Comparison of ENCODE assay signal across 22 cellular contexts in genomic region chr2:160920061-160920460, GRCh38.
DNase-seq lines count a peak whose midpoint lies in the region; ATAC-seq and TF ChIP-seq lines count a peak whose summit lies in the region.
"Had no signal": no experiment of that assay in that cellular context is flagged by ENCODE, and none has a peak within 500 bp of the region (broad histone marks: within the 10 kb centered on the region; RNA-seq: fewer than 3 reads in every experiment).

No MANE protein-coding gene starts in this region.

- H3K27ac Mint-ChIP-seq in osteocyte (ENCODE audit: unreplicated experiment) (peak overlapping the region; percentile 96), endodermal cell (no peak overlapping the region)
- H3K27ac Mint-ChIP-seq: activated naive CD4-positive, alpha-beta T cell treated with anti-CD3 and anti-CD28 coated beads, Interleukin-2, amount 50 U/mL, for 24 hours; B cell; memory B cell; neural progenitor cell; stimulated activated naive CD8-positive, alpha-beta T cell treated with anti-CD3 and anti-CD28 coated beads, Interleukin-15, amount 100 ng/mL, for 72 hours had no signal

- H3K36me3 Mint-ChIP-seq in osteocyte (ENCODE audit: unreplicated experiment): no peaks in the 10 kb centered on the region
- no peaks in the 10 kb centered on the region for H3K36me3 Mint-ChIP-seq in endodermal cell (ENCODE audit: low read depth)
- H3K36me3 Mint-ChIP-seq: activated naive CD4-positive, alpha-beta T cell treated with anti-CD3 and anti-CD28 coated beads, Interleukin-2, amount 50 U/mL, for 24 hours; memory B cell; neural progenitor cell had no signal

- H3K9me3 ChIP-seq in tibial nerve (no peaks in the 10 kb centered on the region), endodermal cell (ENCODE audit: control insufficient read depth, low read length) (no peaks in the 10 kb centered on the region)

- no peak overlapping the region for H3K9ac ChIP-seq in endodermal cell (ENCODE audit: extremely low read depth, low read length, poor library complexity, severe bottlenecking)
- H3K9ac ChIP-seq: neural progenitor cell had no signal

- no peak for TF ChIP-seq EP300 in tibial nerve (IDR thresholded peaks at IDR 0.05)

- TF ChIP-seq CTCF in osteocyte (IDR thresholded peaks at IDR 0.05): no peak
- TF ChIP-seq CTCF in tibial nerve (IDR thresholded peaks at IDR 0.05): no peak
- TF ChIP-seq CTCF in endodermal cell (conservative IDR thresholded peaks at IDR 0.05): no peak

- DNase-seq in RPMI7951 (ENCODE audit: low read depth) (peak; percentile 28), fibroblast of peridontal ligament (ENCODE audit: extremely low read depth) (peak; percentile 57), osteocyte (ENCODE audit: extremely low spot score, unreplicated experiment) (no peak), tibial nerve (ENCODE audit: low spot score in 2 of 2) (no peak), NCI-H2107 (lab: John Stamatoyannopoulos, UW) (no peak), endodermal cell (no peak)
- DNase-seq: activated CD4-positive, alpha-beta T cell treated with anti-CD3 and anti-CD28 coated beads, Interleukin-2, amount 50 U/mL, for 4 hours; activated T-cell treated with anti-CD3 and anti-CD28 coated beads, Interleukin-2, amount 50 U/mL, for 4 hours; cortex of kidney; H9; KBM-7; MV-4-11; NCI-H1930; NCI-H446 treated with DMSO at 0.1 percent for 48 hours; RPMI8226; stimulated activated CD4-positive, alpha-beta T cell treated with anti-CD3 and anti-CD28 coated beads, Interleukin-2, amount 100 ng/mL, for 24 hours; stimulated activated naive CD8-positive, alpha-beta T cell treated with anti-CD3 and anti-CD28 coated beads, Interleukin-15, amount 100 ng/mL, for 72 hours had no signal

- H3K4me1 ChIP-seq in tibial nerve (peaks cover 0 to 38% (median 13%) of the 10 kb centered on the region in 4 donors), endodermal cell (ENCODE audit: control insufficient read depth, insufficient read depth, low read length) (no peaks in the 10 kb centered on the region)

- no peak for ATAC-seq in HG03159 (IDR thresholded peaks at IDR 0.05; ENCODE audit: unreplicated experiment)
- ATAC-seq: activated T-cell treated with anti-CD3 and anti-CD28 coated beads, Interleukin-2, amount 50 U/mL, for 4 hours; stimulated activated naive CD8-positive, alpha-beta T cell treated with anti-CD3 and anti-CD28 coated beads, Interleukin-15, amount 100 ng/mL, for 72 hours had no signal

- H3K36me3 ChIP-seq in tibial nerve (no peaks in the 10 kb centered on the region), endodermal cell (ENCODE audit: control insufficient read depth, insufficient read depth, low read length) (no peaks in the 10 kb centered on the region)
- H3K36me3 ChIP-seq: neural progenitor cell had no signal

- WGBS in tibial nerve, 2 donors: 70 to 71% methylated on average over 1 of the region's 1 CpG
- WGBS in endodermal cell (ENCODE audit: insufficient coverage in 1 of 2, insufficient read length in 1 of 2), 2 experiments: 86 to 93% methylated on average over 1 of the region's 1 CpG

- H3K27me3 Mint-ChIP-seq in osteocyte (ENCODE audit: unreplicated experiment): no peaks in the 10 kb centered on the region
- H3K27me3 Mint-ChIP-seq in endodermal cell (ENCODE audit: insufficient read depth): peaks cover 30% of the 10 kb centered on the region
- H3K27me3 Mint-ChIP-seq: activated naive CD4-positive, alpha-beta T cell treated with anti-CD3 and anti-CD28 coated beads, Interleukin-2, amount 50 U/mL, for 24 hours; stimulated activated naive CD8-positive, alpha-beta T cell treated with anti-CD3 and anti-CD28 coated beads, Interleukin-15, amount 100 ng/mL, for 72 hours had no signal

- H3K4me3 Mint-ChIP-seq in osteocyte (ENCODE audit: unreplicated experiment) (no peak overlapping the region), endodermal cell (no peak overlapping the region)
- H3K4me3 Mint-ChIP-seq: activated naive CD4-positive, alpha-beta T cell treated with anti-CD3 and anti-CD28 coated beads, Interleukin-2, amount 50 U/mL, for 24 hours; activated T-cell treated with anti-CD3 and anti-CD28 coated beads, Interleukin-2, amount 50 U/mL, for 4 hours; B cell; H9; memory B cell; neural progenitor cell; stimulated activated naive CD8-positive, alpha-beta T cell treated with anti-CD3 and anti-CD28 coated beads, Interleukin-15, amount 100 ng/mL, for 72 hours had no signal

- TF ChIP-seq POLR2A in tibial nerve (IDR thresholded peaks at IDR 0.05): no peak

- H3K27me3 ChIP-seq in tibial nerve (no peaks in the 10 kb centered on the region), endodermal cell (ENCODE audit: control insufficient read depth, insufficient read depth, low read length, poor library complexity, severe bottlenecking) (peaks cover 16% of the 10 kb centered on the region)
- H3K27me3 ChIP-seq: neural progenitor cell had no signal

- H3K4me3 ChIP-seq in tibial nerve (no peak overlapping the region), endodermal cell (ENCODE audit: low read length) (no peak overlapping the region)
- H3K4me3 ChIP-seq: neural progenitor cell had no signal

- H3K9me3 Mint-ChIP-seq in osteocyte (ENCODE audit: unreplicated experiment) (no peaks in the 10 kb centered on the region), endodermal cell (no peaks in the 10 kb centered on the region)
- H3K9me3 Mint-ChIP-seq: activated naive CD4-positive, alpha-beta T cell treated with anti-CD3 and anti-CD28 coated beads, Interleukin-2, amount 50 U/mL, for 24 hours; activated T-cell treated with anti-CD3 and anti-CD28 coated beads, Interleukin-2, amount 50 U/mL, for 4 hours; memory B cell had no signal

- H3K27ac ChIP-seq in tibial nerve (peak overlapping the region in 3 of 4 donors; percentile 21 to 71 (median 65)), endodermal cell (ENCODE audit: low read depth, low read length) (no peak overlapping the region)
- H3K27ac ChIP-seq: neural progenitor cell had no signal

- H3K4me1 Mint-ChIP-seq in osteocyte (ENCODE audit: unreplicated experiment) (peaks cover 36% of the 10 kb centered on the region), endodermal cell (peaks cover 15% of the 10 kb centered on the region)
- H3K4me1 Mint-ChIP-seq: activated naive CD4-positive, alpha-beta T cell treated with anti-CD3 and anti-CD28 coated beads, Interleukin-2, amount 50 U/mL, for 24 hours; B cell; memory B cell; neural progenitor cell; stimulated activated naive CD8-positive, alpha-beta T cell treated with anti-CD3 and anti-CD28 coated beads, Interleukin-15, amount 100 ng/mL, for 72 hours had no signal

Comparison
In these comparisons a context has a peak if more than half of its experiments do, and no peak if none do; other contexts are left out.
1. DNase-seq: peak in RPMI7951 (single experiment) and fibroblast of peridontal ligament (single experiment); none in osteocyte (single experiment), tibial nerve (0 of 2), NCI-H2107 (single experiment) and endodermal cell (single experiment).